Comparison of ENCODE assay signal across 7 cellular contexts in the genomic region with DNA sequence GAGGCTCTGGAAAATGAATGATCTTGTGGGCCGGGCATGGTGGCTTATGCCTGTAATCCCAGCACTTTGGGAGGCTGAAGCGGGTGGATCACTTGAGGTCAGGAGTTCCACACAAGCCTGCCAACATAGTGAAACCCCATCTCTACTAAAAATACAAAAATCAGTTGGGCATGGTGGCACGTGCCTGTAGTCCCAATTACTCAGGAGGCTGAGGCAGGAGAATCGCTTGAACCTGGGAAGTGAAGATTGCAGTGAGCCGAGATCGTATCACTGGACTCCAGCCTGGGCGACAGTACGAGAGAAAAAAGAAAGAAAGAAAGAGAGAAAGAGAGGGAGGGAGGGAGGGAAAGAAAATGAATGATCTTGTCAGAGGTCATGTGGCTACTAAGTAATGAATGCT. TPM values are rescaled to one million over a fixed set of nuclear protein-coding genes. Genes with fewer than 3 reads are reported as not detected.
DNase-seq lines count a peak whose midpoint lies in the region; ATAC-seq, FAIRE-seq and TF ChIP-seq lines count a peak whose summit lies in the region.
"Not testable (repeated sequence)": the region's sequence is repeated elsewhere in the genome, so short reads cannot be mapped to it uniquely, and the experiment has no call there.

No MANE protein-coding gene starts in this region.

- H3K27ac ChIP-seq in astrocyte (ENCODE audit: low read depth, low read length) (peak overlapping the region; percentile 64), left ventricle myocardium inferior (replicated peaks) (peak overlapping the region; percentile 56), osteoblast (ENCODE audit: low read depth, low read length) (peak overlapping the region; percentile 39), vagina (peak overlapping the region; percentile 60)

- not testable (repeated sequence) for H3K9me3 Mint-ChIP-seq in CD14-positive monocyte; astrocyte (ENCODE audit: unreplicated experiment); dendritic cell treated with granulocyte-macrophage colony-stimulating factor and Interleukin-4, amounts not matched to agents 40 ng/mL and 50 ng/mL, for 4 days

- FAIRE-seq in astrocyte (lab: Jason Lieb, UNC) = not testable (repeated sequence)

- H3K36me3 Mint-ChIP-seq in CD14-positive monocyte; T-helper 17 cell (ENCODE audit: low read depth); astrocyte (ENCODE audit: low read depth, unreplicated experiment); dendritic cell treated with granulocyte-macrophage colony-stimulating factor and Interleukin-4, amounts not matched to agents 40 ng/mL and 50 ng/mL, for 4 days (ENCODE audit: low read depth): not testable (repeated sequence)

- not testable (repeated sequence) for H3K36me3 ChIP-seq in astrocyte (ENCODE audit: insufficient read depth, low read length); left ventricle myocardium inferior; osteoblast (ENCODE audit: insufficient read depth, low read length); vagina

- not testable (repeated sequence) for H3K27me3 ChIP-seq in astrocyte (ENCODE audit: insufficient read depth, low read length); left ventricle myocardium inferior (ENCODE audit: low read depth); osteoblast (ENCODE audit: insufficient read depth, low read length); vagina

- H3K79me2 ChIP-seq in astrocyte (ENCODE audit: insufficient read depth, low read length); osteoblast (ENCODE audit: insufficient read depth, low read length): not testable (repeated sequence)

- not testable (repeated sequence) for H3K9ac ChIP-seq in astrocyte (ENCODE audit: low read length)

- H3K4me3 Mint-ChIP-seq in CD14-positive monocyte (peak overlapping the region in 1 of 2 donors; percentile 34), T-helper 17 cell (peak overlapping the region; percentile 49)
- not testable (repeated sequence) for H3K4me3 Mint-ChIP-seq in astrocyte (ENCODE audit: unreplicated experiment); dendritic cell treated with granulocyte-macrophage colony-stimulating factor and Interleukin-4, amounts not matched to agents 40 ng/mL and 50 ng/mL, for 4 days

- H3K4me1 ChIP-seq in astrocyte (ENCODE audit: insufficient read depth, low read length) (peaks cover 18% of the 10 kb centered on the region), left ventricle myocardium inferior (peaks cover 56% of the 10 kb centered on the region), osteoblast (ENCODE audit: insufficient read depth, low read length) (peaks cover 29% of the 10 kb centered on the region), vagina (peaks cover 33% of the 10 kb centered on the region)

- ATAC-seq in T-helper 17 cell = not testable (repeated sequence)

- not testable (repeated sequence) for H3K4me2 ChIP-seq in astrocyte (ENCODE audit: low read length); osteoblast (ENCODE audit: insufficient read depth, low read length)

- not testable (repeated sequence) for H3K4me3 ChIP-seq in astrocyte (ENCODE audit: insufficient read depth, low read depth, low read length); left ventricle myocardium inferior; osteoblast (ENCODE audit: insufficient read depth, low read length); vagina

- H3K27me3 Mint-ChIP-seq in CD14-positive monocyte (ENCODE audit: low read depth in 3 of 3); T-helper 17 cell; astrocyte (ENCODE audit: low read depth, unreplicated experiment); dendritic cell treated with granulocyte-macrophage colony-stimulating factor and Interleukin-4, amounts not matched to agents 40 ng/mL and 50 ng/mL, for 4 days: not testable (repeated sequence)

- not testable (repeated sequence) for H2AFZ ChIP-seq in astrocyte (ENCODE audit: low read depth, low read length); osteoblast (ENCODE audit: low read length)

- not testable (repeated sequence) for TF ChIP-seq POLR2A in vagina (IDR thresholded peaks at IDR 0.05)

- not testable (repeated sequence) for DNase-seq in CD14-positive monocyte (ENCODE audit: low spot score); T-helper 17 cell; astrocyte (ENCODE audit: low read depth); left ventricle myocardium inferior; osteoblast (ENCODE audit: insufficient read length, low spot score, missing footprints); vagina (ENCODE audit: extremely low spot score in 2 of 2)

- TF ChIP-seq CTCF in CD14-positive monocyte (IDR thresholded peaks at IDR 0.05); astrocyte (IDR thresholded peaks at IDR 0.05; ENCODE audit: insufficient read depth, low read depth, low read length); left ventricle myocardium inferior (IDR thresholded peaks at IDR 0.05; ENCODE audit: borderline replicate concordance); osteoblast (IDR thresholded peaks at IDR 0.05; ENCODE audit: extremely low read depth, low read depth, low read length); vagina (IDR thresholded peaks at IDR 0.05): not testable (repeated sequence)

- H3K9me3 ChIP-seq in T-helper 17 cell (ENCODE audit: control insufficient read depth, low read length, poor library complexity, severe bottlenecking); astrocyte (ENCODE audit: insufficient read depth, low read depth, low read length); left ventricle myocardium inferior (replicated peaks); osteoblast (ENCODE audit: low read depth, low read length); vagina: not testable (repeated sequence)

- H3K27ac Mint-ChIP-seq in CD14-positive monocyte (peak overlapping the region in 6 of 7 donors; percentile 84 to 95 (median 91)), T-helper 17 cell (peak overlapping the region; percentile 62)
- H3K27ac Mint-ChIP-seq in astrocyte (ENCODE audit: unreplicated experiment) = not testable (repeated sequence)
- H3K27ac Mint-ChIP-seq in dendritic cell treated with granulocyte-macrophage colony-stimulating factor and Interleukin-4, amounts not matched to agents 40 ng/mL and 50 ng/mL, for 4 days = peak overlapping the region; percentile 24

- intact Hi-C loops in CD14-positive monocyte (cut with micrococcal nuclease) = loop anchor here in 1 of 2 donors (5.0 kb wide), 2 partner anchors 62 to 88 kb away; a partner anchor contains a TSS
- intact Hi-C loops in dendritic cell treated with granulocyte-macrophage colony-stimulating factor and Interleukin-4, amounts not matched to agents 40 ng/mL and 50 ng/mL, for 4 days (cut with micrococcal nuclease); left ventricle myocardium inferior (cut with micrococcal nuclease); vagina (cut with DNase I): not testable (repeated sequence)

- not testable (repeated sequence) for H4K20me1 ChIP-seq in astrocyte (ENCODE audit: insufficient read depth, low read length); osteoblast (ENCODE audit: insufficient read depth, low read length)

- H3K4me1 Mint-ChIP-seq in CD14-positive monocyte = peaks cover 70% of the 10 kb centered on the region
- H3K4me1 Mint-ChIP-seq in T-helper 17 cell = peaks cover 11% of the 10 kb centered on the region
- H3K4me1 Mint-ChIP-seq in astrocyte (ENCODE audit: low read depth, unreplicated experiment) = not testable (repeated sequence)
- peaks cover 76% of the 10 kb centered on the region for H3K4me1 Mint-ChIP-seq in dendritic cell treated with granulocyte-macrophage colony-stimulating factor and Interleukin-4, amounts not matched to agents 40 ng/mL and 50 ng/mL, for 4 days (ENCODE audit: low read depth)

RNA-seq across cellular contexts. Expression of gene CAPZB, which starts 24.3 kb away (rescaled TPM):
- 100 to 1,000 TPM; 407 to 504 TPM for polyA plus RNA-seq in CD14-positive monocyte
- total RNA-seq in T-helper 17 cell (100 to 1,000 TPM; 320 to 330 TPM), astrocyte (458 and 459 TPM in 2 replicates), left ventricle myocardium inferior (217 TPM), osteoblast (217 and 224 TPM in 2 replicates), vagina (152 TPM)
